8 cellular contexts compared by ENCODE assay signal in genomic region chr2:71226391-71226964, GRCh38. TPM values are rescaled to one million over a fixed set of nuclear protein-coding genes. Genes with fewer than 3 reads are reported as not detected.
DNase-seq lines count a peak whose midpoint lies in the region; ATAC-seq and TF ChIP-seq lines count a peak whose summit lies in the region.

No MANE protein-coding gene starts in this region.

- no peak for TF ChIP-seq EP300 in gastroesophageal sphincter (IDR thresholded peaks at IDR 0.05)

- TF ChIP-seq POLR2A in gastroesophageal sphincter (IDR thresholded peaks at IDR 0.05), result no peak

- H3K27ac ChIP-seq in gastroesophageal sphincter, result peak overlapping the region; percentile 64 to 96 (median 90)
- peak overlapping the region; percentile 76 for H3K27ac ChIP-seq in neutrophil

- H3K4me1 ChIP-seq in gastroesophageal sphincter, result peaks cover 0 to 38% (median 10%) of the 10 kb centered on the region in 3 donors
- peaks cover 17% of the 10 kb centered on the region in 2 experiments for H3K4me1 ChIP-seq in neutrophil (ENCODE audit: control insufficient read depth in 1 of 2, insufficient read depth in 1 of 2, low read depth in 1 of 2, low read length in 1 of 2)

- H3K27me3 ChIP-seq in gastroesophageal sphincter, result no peaks in the 10 kb centered on the region
- peaks cover 59% of the 10 kb centered on the region for H3K27me3 ChIP-seq in neutrophil

- WGBS in gastroesophageal sphincter (ENCODE audit: low coverage in 1 of 2), 2 donors, result 0% methylated on average over 16 of the region's 46 CpGs; no CpG with 5 or more reads in 1 of the 2 donors

- peaks cover 3 to 6% of the 10 kb centered on the region in 2 donors for H3K36me3 ChIP-seq in gastroesophageal sphincter
- H3K36me3 ChIP-seq in neutrophil, result no peaks in the 10 kb centered on the region

- H3K9me3 ChIP-seq in gastroesophageal sphincter (no peaks in the 10 kb centered on the region), neutrophil (no peaks in the 10 kb centered on the region)

- ATAC-seq in HG02623 (IDR thresholded peaks at IDR 0.05; ENCODE audit: unreplicated experiment) (peak; percentile 3), gastroesophageal sphincter (peak; percentile 4)

- TF ChIP-seq CTCF in GM10266 (IDR thresholded peaks at IDR 0.05; ENCODE audit: control insufficient read depth, insufficient read depth, low read depth, missing control alignments), result peak; percentile 11
- TF ChIP-seq CTCF in gastroesophageal sphincter (IDR thresholded peaks at IDR 0.05), result peak in 2 of 4 experiments; percentile 3 to 36
- TF ChIP-seq CTCF in neutrophil (IDR thresholded peaks at IDR 0.05), result no peak

- DNase-seq in GM10266 (ENCODE audit: extremely low spot score) (no peak), NCI-H2171 treated with DMSO at 0.1 percent for 48 hours (lab: John Stamatoyannopoulos, UW) (peak; percentile 69), NCI-H446 treated with DMSO at 0.1 percent for 48 hours (lab: John Stamatoyannopoulos, UW) (no peak), HuH-7.5 (ENCODE audit: low spot score) (no peak)
- peak; percentile 46 to 47 for DNase-seq in activated T-cell treated with anti-CD3 and anti-CD28 coated beads, Interleukin-2, amount 50 U/mL, for 48 hours

- peak overlapping the region; percentile 70 to 93 for H3K4me3 ChIP-seq in gastroesophageal sphincter
- H3K4me3 ChIP-seq in neutrophil (ENCODE audit: low read depth in 1 of 2, low read length in 1 of 2), result peak overlapping the region; percentile 80 to 85

RNA-seq across cellular contexts. Expression of gene PAIP2B, which starts 0.4 kb away (rescaled TPM):
- 10 to 100 TPM; 15.1 to 19.3 (median 16.4) TPM for total RNA-seq in gastroesophageal sphincter

Comparison
In these comparisons a context has a peak if more than half of its experiments do, and no peak if none do; other contexts are left out.
1. DNase-seq: peak in NCI-H2171 treated with DMSO at 0.1 percent for 48 hours (single experiment) and activated T-cell treated with anti-CD3 and anti-CD28 coated beads, Interleukin-2, amount 50 U/mL, for 48 hours (2 of 2); none in GM10266 (single experiment), NCI-H446 treated with DMSO at 0.1 percent for 48 hours (single experiment) and HuH-7.5 (single experiment).